ENCODE assay signal across 9 cellular contexts in genomic region chr7:66413379-66414114, GRCh38.
DNase-seq lines count a peak whose midpoint lies in the region; ATAC-seq lines count a peak whose summit lies in the region.
"Had no signal": no experiment of that assay in that cellular context is flagged by ENCODE, and none has a peak within 500 bp of the region (broad histone marks: within the 10 kb centered on the region; RNA-seq: fewer than 3 reads in every experiment).

No MANE protein-coding gene starts in this region.

- peaks cover 22% of the 10 kb centered on the region for H3K4me1 Mint-ChIP-seq in activated CD4-positive, alpha-beta T cell treated with anti-CD3 and anti-CD28 coated beads, Interleukin-2, amount 10 ng/mL, durations not matched to agents 7 days and 5 days

- peak overlapping the region; percentile 57 for H3K27ac ChIP-seq in cingulate gyrus (ENCODE audit: low read depth, low read length)
- H3K27ac ChIP-seq: SK-N-MC had no signal

- H3K4me3 Mint-ChIP-seq in activated CD4-positive, alpha-beta T cell treated with anti-CD3 and anti-CD28 coated beads, Interleukin-2, amount 10 ng/mL, durations not matched to agents 7 days and 5 days, result peak overlapping the region; percentile 68

- peak; percentile 52 for DNase-seq in D341Med (ENCODE audit: low spot score)
- peak; percentile 10 for DNase-seq in NCI-H1694 treated with DMSO at 0.1 percent for 48 hours (lab: John Stamatoyannopoulos, UW)
- peak; percentile 91 for DNase-seq in activated CD4-positive, alpha-beta T cell treated with anti-CD3 and anti-CD28 coated beads, Interleukin-2, amount 10 ng/mL, durations not matched to agents 7 days and 5 days
- DNase-seq in kidney glomerular epithelial cell (lab: John Stamatoyannopoulos, UW), result peak; percentile 41
- peak; percentile 58 to 74 for DNase-seq in stimulated activated CD4-positive, alpha-beta T cell treated with anti-CD3 and anti-CD28 coated beads, Interleukin-15, amount 100 ng/mL, for 1 hour (ENCODE audit: low read depth in 1 of 2, low spot score in 1 of 2)
- no peak for DNase-seq in cortex of kidney (lab: John Stamatoyannopoulos, UW)

- H3K27me3 Mint-ChIP-seq in activated CD4-positive, alpha-beta T cell treated with anti-CD3 and anti-CD28 coated beads, Interleukin-2, amount 10 ng/mL, durations not matched to agents 7 days and 5 days, result no peaks in the 10 kb centered on the region

- H3K36me3 Mint-ChIP-seq in activated CD4-positive, alpha-beta T cell treated with anti-CD3 and anti-CD28 coated beads, Interleukin-2, amount 10 ng/mL, durations not matched to agents 7 days and 5 days (ENCODE audit: low read depth), result no peaks in the 10 kb centered on the region

- POLR2A ChIA-PET in activated CD4-positive, alpha-beta T cell treated with anti-CD3 and anti-CD28 coated beads, Interleukin-2, amount 10 ng/mL, durations not matched to agents 7 days and 5 days (lab: Charles Lee), result no interaction called here

- no peaks in the 10 kb centered on the region for H3K9me3 Mint-ChIP-seq in activated CD4-positive, alpha-beta T cell treated with anti-CD3 and anti-CD28 coated beads, Interleukin-2, amount 10 ng/mL, durations not matched to agents 7 days and 5 days

- H3K27ac Mint-ChIP-seq in activated CD4-positive, alpha-beta T cell treated with anti-CD3 and anti-CD28 coated beads, Interleukin-2, amount 10 ng/mL, durations not matched to agents 7 days and 5 days, result peak overlapping the region; percentile 64

- ATAC-seq in GM21723 (IDR thresholded peaks at IDR 0.05; ENCODE audit: unreplicated experiment), result peak; percentile 58

- CTCF ChIA-PET in activated CD4-positive, alpha-beta T cell treated with anti-CD3 and anti-CD28 coated beads, Interleukin-2, amount 10 ng/mL, durations not matched to agents 7 days and 5 days (lab: Charles Lee), result interaction anchor here (0.5 to 1.6 kb wide), 6 partner anchors 12 to 259 kb away, joined by 3 to 4 read pairs (median 3); no protein-coding TSS in a partner anchor
